Comparison of ENCODE assay signal across 8 cellular contexts in genomic region chrX:39907964-39908616, GRCh38.
A peak's percentile ranks its signal among the peaks of the same experiment; 100 is the strongest.
DNase-seq lines count a peak whose midpoint lies in the region; ATAC-seq and TF ChIP-seq lines count a peak whose summit lies in the region.

No MANE protein-coding gene starts in this region.

- H3K9ac ChIP-seq in smooth muscle cell (ENCODE audit: low read depth) = peak overlapping the region; percentile 54

- DNase-seq in H4 (ENCODE audit: low spot score) (peak; percentile 91), SW 1271 (lab: John Stamatoyannopoulos, UW) (peak; percentile 36 to 72), heart right ventricle (peak; percentile 44 to 54), smooth muscle cell (lab: John Stamatoyannopoulos, UW; ENCODE audit: unreplicated experiment) (peak; percentile 73), cerebellum (ENCODE audit: low spot score) (no peak)
- DNase-seq in activated CD4-positive, CD25-positive, alpha-beta regulatory T cell (lab: John Stamatoyannopoulos, UW) = no peak

- no peaks in the 10 kb centered on the region for H3K9me3 ChIP-seq in heart right ventricle
- no peaks in the 10 kb centered on the region for H3K9me3 ChIP-seq in smooth muscle cell (replicated peaks; ENCODE audit: low read depth)

- H3K27me3 ChIP-seq in heart right ventricle (peaks cover 0 to 20% (median 0%) of the 10 kb centered on the region in 7 donors), smooth muscle cell (ENCODE audit: low read depth) (no peaks in the 10 kb centered on the region)

- H3K36me3 ChIP-seq in heart right ventricle (no peaks in the 10 kb centered on the region), smooth muscle cell (ENCODE audit: low read depth) (no peaks in the 10 kb centered on the region)

- no peak overlapping the region for H2AFZ ChIP-seq in smooth muscle cell (ENCODE audit: low read depth)

- H3K27ac ChIP-seq in heart right ventricle (peak overlapping the region in 8 of 10 donors; percentile 25 to 70 (median 34)), smooth muscle cell (ENCODE audit: low read depth) (peak overlapping the region; percentile 84)

- no peaks in the 10 kb centered on the region for H4K20me1 ChIP-seq in smooth muscle cell (ENCODE audit: low read depth)

- WGBS in heart right ventricle, 2 donors = 52 to 54% methylated on average over 12 to 13 of the region's 14 CpGs
- WGBS in smooth muscle cell (ENCODE audit: low lambda C conversion rate) = 11% methylated on average over 14 of the region's 14 CpGs

- H3K4me2 ChIP-seq in smooth muscle cell = peak overlapping the region; percentile 55

- H3K4me1 ChIP-seq in heart right ventricle (peaks cover 0 to 37% (median 5%) of the 10 kb centered on the region in 9 donors), smooth muscle cell (ENCODE audit: low read depth) (peaks cover 19% of the 10 kb centered on the region)

- TF ChIP-seq CTCF in heart right ventricle (IDR thresholded peaks at IDR 0.05) (no peak), smooth muscle cell (IDR thresholded peaks at IDR 0.05; ENCODE audit: borderline replicate concordance, insufficient read depth, poor library complexity, severe bottlenecking) (no peak)

- no peaks in the 10 kb centered on the region for H3K79me2 ChIP-seq in smooth muscle cell (ENCODE audit: low read depth)

- peak; percentile 80 to 94 (median 88) for ATAC-seq in heart right ventricle
- ATAC-seq in GM18868 (IDR thresholded peaks at IDR 0.05; ENCODE audit: unreplicated experiment) = no peak
- no peak for ATAC-seq in GM19395 (IDR thresholded peaks at IDR 0.05; ENCODE audit: unreplicated experiment)

- H3F3A ChIP-seq in smooth muscle cell (ENCODE audit: low read depth) = peaks cover 17% of the 10 kb centered on the region

- H3K4me3 ChIP-seq in heart right ventricle (no peak overlapping the region), smooth muscle cell (no peak overlapping the region)

- intact Hi-C loops in heart right ventricle (cut with DNase I) = loop anchor here in 4 of 10 donors (10.0 kb wide), 3 partner anchors 93 to 107 kb away; no protein-coding TSS in a partner anchor

Comparison
In these comparisons a context has a peak if more than half of its experiments do, and no peak if none do; other contexts are left out.
1. DNase-seq: peak in H4 (single experiment), SW 1271 (2 of 2), heart right ventricle (2 of 2) and smooth muscle cell (single experiment); none in activated CD4-positive, CD25-positive, alpha-beta regulatory T cell (0 of 4) and cerebellum (single experiment).
2. ATAC-seq: peak in heart right ventricle (8 of 8); none in GM18868 (single experiment) and GM19395 (single experiment).